ENCODE assay signal across 1 cellular context in the genomic region with DNA sequence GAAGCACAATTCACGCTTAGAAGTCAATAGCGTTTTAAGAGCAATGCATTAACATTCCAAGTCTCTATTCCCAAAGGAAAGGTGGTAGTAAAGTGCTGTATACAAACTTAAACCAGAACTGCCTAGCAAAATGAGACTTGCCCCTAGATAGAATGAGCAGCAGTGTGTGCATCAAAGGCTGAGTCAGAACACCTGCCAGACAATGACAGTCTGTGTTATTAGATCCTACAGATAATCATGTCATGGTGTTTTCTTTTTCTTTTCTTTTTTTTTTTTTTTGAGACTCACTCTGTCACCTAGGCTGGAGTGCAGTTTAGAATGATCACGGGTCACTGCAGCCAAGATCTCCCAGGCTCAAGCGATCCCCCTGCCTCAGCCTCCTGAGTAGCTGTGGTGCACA.
TF ChIP-seq lines count a peak whose summit lies in the region.

No MANE protein-coding gene starts in this region.

TF ChIP-seq in endothelial cell of umbilical vein, 7 proteins besides CTCF, POLR2A, EP300 and RAD21:
- TF ChIP-seq, protein P1, sequence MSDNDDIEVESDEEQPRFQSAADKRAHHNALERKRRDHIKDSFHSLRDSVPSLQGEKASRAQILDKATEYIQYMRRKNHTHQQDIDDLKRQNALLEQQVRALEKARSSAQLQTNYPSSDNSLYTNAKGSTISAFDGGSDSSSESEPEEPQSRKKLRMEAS (IDR thresholded peaks at IDR 0.05; ENCODE audit: insufficient read depth, insufficient read length), result no peak
- TF ChIP-seq GATA2 (IDR thresholded peaks at IDR 0.05; ENCODE audit: insufficient read depth, insufficient read length, low read depth, low read length), result no peak
- no peak for TF ChIP-seq FOS (IDR thresholded peaks at IDR 0.05; ENCODE audit: borderline replicate concordance, insufficient read depth, low read length)
TF ChIP-seq in endothelial cell of umbilical vein: peak in this region for 0.
